Comparison of ENCODE assay signal across 8 cellular contexts in the genomic region with DNA sequence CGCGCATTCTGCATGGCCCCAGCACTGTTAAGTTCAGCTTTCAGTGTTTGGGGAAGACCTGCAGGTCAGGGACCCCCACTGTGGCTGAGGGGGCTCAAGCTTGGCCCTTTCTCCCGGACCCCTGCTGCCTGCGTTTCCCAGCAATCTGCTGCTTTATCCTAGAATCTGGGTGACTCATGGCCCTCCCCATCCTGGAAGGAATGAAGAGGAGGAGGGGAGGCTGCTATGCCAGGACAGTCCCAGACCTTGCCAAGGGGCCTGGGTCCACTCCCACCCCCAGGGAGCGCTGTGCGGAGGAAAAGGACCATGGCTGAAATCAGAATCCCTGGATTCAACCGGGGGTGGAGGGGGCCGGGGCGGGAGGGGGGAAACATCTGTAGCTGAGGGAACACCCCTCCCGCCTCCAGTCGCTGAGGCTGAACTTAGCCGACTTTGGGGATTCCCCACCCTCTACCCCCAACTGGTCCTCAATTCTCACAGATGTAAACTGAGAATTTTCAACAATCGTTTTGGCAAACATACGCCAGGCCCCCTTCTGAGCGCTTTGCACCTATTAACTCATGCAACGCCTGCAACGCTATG.
DNase-seq lines count a peak whose midpoint lies in the region; TF ChIP-seq lines count a peak whose summit lies in the region.

No MANE protein-coding gene starts in this region.

- H3K4me3 ChIP-seq in HAP-1 (peak overlapping the region; percentile 45), retinal pigment epithelial cell (ENCODE audit: low read length) (peak overlapping the region; percentile 56)

- DNase-seq in HAP-1 (ENCODE audit: low spot score in 2 of 2) (peak in 1 of 2 experiments; percentile 56), T1000 (lab: John Stamatoyannopoulos, UW) (peak; percentile 15), glomerular visceral epithelial cell (ENCODE audit: extremely low spot score) (peak; percentile 40), retinal pigment epithelial cell (ENCODE audit: low read depth) (no peak), NCI-H1105 (lab: John Stamatoyannopoulos, UW) (no peak), activated gamma-delta T cell treated with Interleukin-2 at 50 U/mL for 16 hours (no peak), NCI-H128 (lab: John Stamatoyannopoulos, UW; ENCODE audit: unreplicated experiment) (no peak), NCI-H2081 (lab: John Stamatoyannopoulos, UW) (no peak)

- TF ChIP-seq CTCF in retinal pigment epithelial cell (conservative IDR thresholded peaks at IDR 0.05; ENCODE audit: low read depth, low read length) = peak; percentile 46

- H3K27me3 ChIP-seq in HAP-1 (ENCODE audit: low read depth) = no peaks in the 10 kb centered on the region

- H3K4me1 ChIP-seq in HAP-1 = no peaks in the 10 kb centered on the region

- no peaks in the 10 kb centered on the region; the same call in 1 of the 2 replicates for H3K9me3 ChIP-seq in HAP-1

- in situ Hi-C loops in HAP-1 (cut with MboI; ENCODE audit: low sequenced_read_pairs) = no loop called here

- H3K36me3 ChIP-seq in HAP-1 (replicated peaks) = peaks cover 20% of the 10 kb centered on the region

Comparison
In these comparisons a context has a peak if more than half of its experiments do, and no peak if none do; other contexts are left out.
1. DNase-seq: peak in T1000 (single experiment) and glomerular visceral epithelial cell (single experiment); none in retinal pigment epithelial cell (single experiment), NCI-H1105 (single experiment), activated gamma-delta T cell treated with Interleukin-2 at 50 U/mL for 16 hours (single experiment), NCI-H128 (single experiment) and NCI-H2081 (0 of 2).